ENCODE assay signal across 5 cellular contexts in genomic region chr2:14855751-14856150, GRCh38.
"Had no signal": no experiment of that assay in that cellular context is flagged by ENCODE, and none has a peak within 500 bp of the region (broad histone marks: within the 10 kb centered on the region; RNA-seq: fewer than 3 reads in every experiment).

No MANE protein-coding gene starts in this region.

- H2AFZ ChIP-seq: GM23338 had no signal

- ATAC-seq: GM23338, HepG2 had no signal

- H3K4me3 Mint-ChIP-seq: GM23338, H9, IgD-negative memory B cell had no signal

- H3K4me2 ChIP-seq: GM23338 had no signal

- H3K27ac Mint-ChIP-seq: GM23338, H9 had no signal

- DNase-seq: H9, HCEC 1CT had no signal

- H3K4me1 Mint-ChIP-seq: IgD-negative memory B cell had no signal

- H3K4me3 ChIP-seq: GM23338 had no signal

- H3K27me3 Mint-ChIP-seq: IgD-negative memory B cell had no signal
